In genomic region chr2:138503652-138504051, GRCh38 we compare ENCODE assay signal across 8 cellular contexts. TPM values are rescaled to one million over a fixed set of nuclear protein-coding genes. Genes with fewer than 3 reads are reported as not detected.
DNase-seq lines count a peak whose midpoint lies in the region; ATAC-seq and TF ChIP-seq lines count a peak whose summit lies in the region.

No MANE protein-coding gene starts in this region.

- peak overlapping the region; percentile 93 for H3K4me2 ChIP-seq in smooth muscle cell

- intact Hi-C loops in esophagus muscularis mucosa (cut with DNase I) = no loop called here

- DNase-seq in NCI-H748 treated with DMSO at 0.1 percent for 48 hours (lab: John Stamatoyannopoulos, UW) = peak; percentile 7
- DNase-seq in NCI-H748 (lab: John Stamatoyannopoulos, UW; ENCODE audit: unreplicated experiment) = no peak
- no peak for DNase-seq in SJCRH30
- DNase-seq in esophagus muscularis mucosa (ENCODE audit: extremely low spot score) = no peak
- DNase-seq in smooth muscle cell (lab: John Stamatoyannopoulos, UW; ENCODE audit: unreplicated experiment) = no peak

- ATAC-seq in GM19455 (IDR thresholded peaks at IDR 0.05; ENCODE audit: unreplicated experiment) (no peak), HG02571 (IDR thresholded peaks at IDR 0.05; ENCODE audit: unreplicated experiment) (no peak), HG02798 (IDR thresholded peaks at IDR 0.05; ENCODE audit: poor library complexity, unreplicated experiment) (no peak)

- TF ChIP-seq CTCF in esophagus muscularis mucosa (IDR thresholded peaks at IDR 0.05) (no peak), smooth muscle cell (IDR thresholded peaks at IDR 0.05; ENCODE audit: borderline replicate concordance, insufficient read depth, poor library complexity, severe bottlenecking) (no peak)

- peak overlapping the region; percentile 86 for H3K4me3 ChIP-seq in SJCRH30
- H3K4me3 ChIP-seq in esophagus muscularis mucosa = peak overlapping the region; percentile 83 to 98 (median 90)
- peak overlapping the region; percentile 92 for H3K4me3 ChIP-seq in smooth muscle cell

- H2AFZ ChIP-seq in smooth muscle cell (ENCODE audit: low read depth) = no peak overlapping the region

- peaks cover 2% of the 10 kb centered on the region for H3K4me1 ChIP-seq in SJCRH30
- peaks cover 37 to 68% (median 64%) of the 10 kb centered on the region in 4 donors for H3K4me1 ChIP-seq in esophagus muscularis mucosa
- H3K4me1 ChIP-seq in smooth muscle cell (ENCODE audit: low read depth) = peaks cover 9% of the 10 kb centered on the region

- peaks cover 66% of the 10 kb centered on the region for H3K79me2 ChIP-seq in smooth muscle cell (ENCODE audit: low read depth)

- H4K20me1 ChIP-seq in smooth muscle cell (ENCODE audit: low read depth) = peaks cover 57% of the 10 kb centered on the region

- no peak for TF ChIP-seq POLR2A in esophagus muscularis mucosa (IDR thresholded peaks at IDR 0.05; ENCODE audit: low read depth)

- H3K27ac ChIP-seq in SJCRH30 (no peak overlapping the region), esophagus muscularis mucosa (replicated peaks in 1 of 4) (no peak overlapping the region), smooth muscle cell (ENCODE audit: low read depth) (peak overlapping the region; percentile 7)

- H3K27me3 ChIP-seq in SJCRH30 (no peaks in the 10 kb centered on the region), esophagus muscularis mucosa (no peaks in the 10 kb centered on the region), smooth muscle cell (ENCODE audit: low read depth) (no peaks in the 10 kb centered on the region)

- no peak overlapping the region for H3K9ac ChIP-seq in smooth muscle cell (ENCODE audit: low read depth)

- no peak for TF ChIP-seq EP300 in esophagus muscularis mucosa (IDR thresholded peaks at IDR 0.05)

- H3K36me3 ChIP-seq in SJCRH30 (peaks cover 4% of the 10 kb centered on the region; the same call in 1 of the 2 replicates), esophagus muscularis mucosa (no peaks in the 10 kb centered on the region), smooth muscle cell (ENCODE audit: low read depth) (no peaks in the 10 kb centered on the region)

- H3F3A ChIP-seq in smooth muscle cell (ENCODE audit: low read depth) = no peaks in the 10 kb centered on the region

- no peaks in the 10 kb centered on the region for H3K9me3 ChIP-seq in SJCRH30 (replicated peaks)
- no peaks in the 10 kb centered on the region for H3K9me3 ChIP-seq in esophagus muscularis mucosa
- no peaks in the 10 kb centered on the region for H3K9me3 ChIP-seq in smooth muscle cell (replicated peaks; ENCODE audit: low read depth)

- 12% methylated on average over 3 of the region's 3 CpGs for WGBS in esophagus muscularis mucosa
- WGBS in smooth muscle cell (ENCODE audit: low lambda C conversion rate) = 41% methylated on average over 3 of the region's 3 CpGs

RNA-seq across cellular contexts. Expression of gene SPOPL, which starts 2.1 kb away (rescaled TPM):
- 21.3 TPM in 2 replicates for total RNA-seq in SJCRH30 (2014; rRNA removed; shearing (Covaris generic))
- total RNA-seq in esophagus muscularis mucosa (10 to 100 TPM; 30.5 to 49.0 (median 43.6) TPM), smooth muscle cell (27.7 and 29.1 TPM in 2 replicates)
- polyA plus RNA-seq in smooth muscle cell = 3.7 and 7.4 TPM in 2 replicates
